Comparison of ENCODE assay signal across 12 cellular contexts in genomic region chr6:117494283-117494682, GRCh38. TPM values are rescaled to one million over a fixed set of nuclear protein-coding genes. Genes with fewer than 3 reads are reported as not detected.
DNase-seq lines count a peak whose midpoint lies in the region; ATAC-seq and TF ChIP-seq lines count a peak whose summit lies in the region.
"Had no signal": no experiment of that assay in that cellular context is flagged by ENCODE, and none has a peak within 500 bp of the region (broad histone marks: within the 10 kb centered on the region; RNA-seq: fewer than 3 reads in every experiment).

No MANE protein-coding gene starts in this region.

- H3K27ac ChIP-seq in trophoblast cell (ENCODE audit: low read depth, low read length): no peak overlapping the region
- H3K27ac ChIP-seq: cardiac muscle cell, VCaP had no signal

- DNase-seq in NB4 (ENCODE audit: low read depth) (peak; percentile 48), dermis blood vessel endothelial cell (peak; percentile 73), progenitor cell of endocrine pancreas (ENCODE audit: low spot score, unreplicated experiment) (no peak), AG08395 (ENCODE audit: low spot score) (no peak), trophoblast cell (no peak)
- DNase-seq in stimulated activated naive CD4-positive, alpha-beta T cell treated with Interleukin-2 at 50 U/mL for 16 hours (lab: John Stamatoyannopoulos, UW): no peak
- DNase-seq: activated T-cell treated with anti-CD3 and anti-CD28 coated beads, Interleukin-2, amount 50 U/mL, for 1 hour had no signal

- H3K18ac ChIP-seq in trophoblast cell (ENCODE audit: low read length): no peak overlapping the region

- no peak for TF ChIP-seq CTCF in NB4 (IDR thresholded peaks at IDR 0.05; ENCODE audit: low read depth, low read length)
- no peak for TF ChIP-seq CTCF in progenitor cell of endocrine pancreas (IDR thresholded peaks at IDR 0.05; ENCODE audit: unreplicated experiment)

- no peak overlapping the region for H2BK5ac ChIP-seq in trophoblast cell (ENCODE audit: low read depth, low read length, poor library complexity)

- H2AFZ ChIP-seq in trophoblast cell (ENCODE audit: insufficient read depth, low read length, poor library complexity): no peak overlapping the region

- H3K79me1 ChIP-seq in trophoblast cell (ENCODE audit: low read length): no peaks in the 10 kb centered on the region

- no peak overlapping the region for H3K14ac ChIP-seq in trophoblast cell (ENCODE audit: low read length)

- no peak overlapping the region for H4K8ac ChIP-seq in trophoblast cell (ENCODE audit: low read depth, low read length)

- H3K4ac ChIP-seq in trophoblast cell (ENCODE audit: low read depth, low read length): no peak overlapping the region

- H2AK5ac ChIP-seq in trophoblast cell (ENCODE audit: low read length): no peak overlapping the region

- H3K27ac Mint-ChIP-seq in progenitor cell of endocrine pancreas: peak overlapping the region; percentile 43
- H3K27ac Mint-ChIP-seq: stimulated activated naive CD8-positive, alpha-beta T cell treated with anti-CD3 and anti-CD28 coated beads, Interleukin-15, Interleukin-2, amounts not matched to agents 100 ng/mL and 50 ng/mL, for 24 hours had no signal

- no peak for TF ChIP-seq POLR2A in NB4 (IDR thresholded peaks at IDR 0.05; ENCODE audit: extremely low read depth, insufficient read length)

- H4K12ac ChIP-seq in trophoblast cell (ENCODE audit: low read depth, low read length): no peak overlapping the region

- no peaks in the 10 kb centered on the region for H3K36me3 ChIP-seq in trophoblast cell (ENCODE audit: control insufficient read depth in 1 of 2, insufficient read depth in 2 of 2, low read length in 2 of 2)
- H3K36me3 ChIP-seq: cardiac muscle cell had no signal

- H3K4me2 ChIP-seq in trophoblast cell (ENCODE audit: low read length): no peak overlapping the region

- H3K27me3 ChIP-seq in trophoblast cell (ENCODE audit: insufficient read depth, low read length): no peaks in the 10 kb centered on the region
- H3K27me3 ChIP-seq: cardiac muscle cell had no signal

- H3K9me3 ChIP-seq in trophoblast cell (ENCODE audit: insufficient read depth, low read depth, low read length): no peaks in the 10 kb centered on the region

- no peak overlapping the region for H3K9ac ChIP-seq in trophoblast cell (ENCODE audit: low read length)

- no peak overlapping the region for H3K23ac ChIP-seq in trophoblast cell (ENCODE audit: low read length)

- no peak overlapping the region for H2BK12ac ChIP-seq in trophoblast cell (ENCODE audit: low read length)

- no CpG with 5 or more reads among the region's 2 CpGs for WGBS in trophoblast cell (ENCODE audit: extremely low coverage, insufficient coverage, insufficient read length)

- no peaks in the 10 kb centered on the region for H3K9me3 Mint-ChIP-seq in progenitor cell of endocrine pancreas (ENCODE audit: low read depth)
- H3K9me3 Mint-ChIP-seq: stimulated activated naive CD8-positive, alpha-beta T cell treated with anti-CD3 and anti-CD28 coated beads, Interleukin-15, Interleukin-2, amounts not matched to agents 100 ng/mL and 50 ng/mL, for 24 hours had no signal

- H3K4me3 ChIP-seq in NB4 (ENCODE audit: low read depth, low read length): peak overlapping the region; percentile 7
- no peak overlapping the region for H3K4me3 ChIP-seq in trophoblast cell (ENCODE audit: low read depth, low read length)
- H3K4me3 ChIP-seq: cardiac muscle cell had no signal

- H3K4me1 Mint-ChIP-seq in progenitor cell of endocrine pancreas (ENCODE audit: low read depth): peaks cover 26% of the 10 kb centered on the region

- no peaks in the 10 kb centered on the region for H3K79me2 ChIP-seq in trophoblast cell (ENCODE audit: control insufficient read depth, insufficient read depth, low read length, poor library complexity)

- H4K91ac ChIP-seq in trophoblast cell (ENCODE audit: low read depth, low read length): no peak overlapping the region

- ATAC-seq in GM18517 (IDR thresholded peaks at IDR 0.05; ENCODE audit: unreplicated experiment) (peak; percentile 36), GM21723 (IDR thresholded peaks at IDR 0.05; ENCODE audit: unreplicated experiment) (no peak)

- H3K4me3 Mint-ChIP-seq in progenitor cell of endocrine pancreas (ENCODE audit: low read depth): no peak overlapping the region
- H3K4me3 Mint-ChIP-seq: stimulated activated naive CD8-positive, alpha-beta T cell treated with anti-CD3 and anti-CD28 coated beads, Interleukin-15, Interleukin-2, amounts not matched to agents 100 ng/mL and 50 ng/mL, for 24 hours had no signal

- H2BK120ac ChIP-seq in trophoblast cell (ENCODE audit: insufficient read depth, low read length, poor library complexity): no peak overlapping the region

- H3K27me3 Mint-ChIP-seq in progenitor cell of endocrine pancreas: no peaks in the 10 kb centered on the region

- H3K4me1 ChIP-seq in trophoblast cell (ENCODE audit: control insufficient read depth in 1 of 2, insufficient read depth in 2 of 2, low read length in 2 of 2): no peaks in the 10 kb centered on the region

- peaks cover 1% of the 10 kb centered on the region for H3K36me3 Mint-ChIP-seq in progenitor cell of endocrine pancreas (ENCODE audit: insufficient read depth)

RNA-seq across cellular contexts. Expression of gene DCBLD1, which starts 11.8 kb away (rescaled TPM):
- total RNA-seq in dermis blood vessel endothelial cell (35.1 and 41.1 TPM in 2 replicates), progenitor cell of endocrine pancreas (36.1 and 37.4 TPM in 2 replicates)
- 29.5 and 31.4 TPM in 2 replicates for polyA plus RNA-seq in trophoblast cell (2013)

Comparison
In these comparisons a context has a peak if more than half of its experiments do, and no peak if none do; other contexts are left out.
1. DNase-seq: peak in NB4 (single experiment) and dermis blood vessel endothelial cell (single experiment); none in progenitor cell of endocrine pancreas (single experiment), stimulated activated naive CD4-positive, alpha-beta T cell treated with Interleukin-2 at 50 U/mL for 16 hours (single experiment), AG08395 (single experiment) and trophoblast cell (0 of 2).